ENCODE assay signal across 16 cellular contexts in the genomic region with DNA sequence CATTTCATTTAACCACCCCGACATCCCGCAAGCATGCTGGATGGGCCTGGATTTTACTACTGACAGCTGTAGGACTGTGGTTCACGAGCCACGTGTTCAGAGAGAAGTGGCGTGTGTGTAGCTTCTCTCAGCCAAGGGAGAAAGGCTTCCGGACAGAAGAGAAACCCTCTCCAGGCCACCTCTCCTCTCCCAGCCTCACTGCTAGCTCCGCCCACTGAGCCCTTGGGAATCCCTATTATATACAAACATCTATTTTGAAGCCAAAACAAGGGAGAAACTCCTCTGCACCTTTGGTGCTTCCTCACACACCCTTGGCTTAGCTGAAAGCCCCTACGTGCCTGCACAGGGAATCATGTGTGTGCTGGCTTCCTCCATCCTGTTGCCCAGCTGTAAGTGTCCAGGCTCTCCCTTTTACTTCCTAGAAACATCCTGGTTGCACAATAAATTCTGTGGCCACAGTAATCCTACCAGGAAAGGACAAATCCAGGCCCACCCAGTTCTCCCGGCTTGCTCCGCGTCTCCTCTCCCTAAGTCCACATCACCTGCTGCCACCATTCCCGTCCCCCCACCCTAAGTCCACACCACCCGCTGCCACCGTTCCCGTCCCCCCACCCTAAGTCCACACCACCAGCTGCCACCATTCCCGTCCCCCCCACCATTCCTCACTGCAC. TPM values are rescaled to one million over a fixed set of nuclear protein-coding genes. Genes with fewer than 3 reads are reported as not detected.
DNase-seq lines count a peak whose midpoint lies in the region; ATAC-seq and TF ChIP-seq lines count a peak whose summit lies in the region.
"Had no signal": no experiment of that assay in that cellular context is flagged by ENCODE, and none has a peak within 500 bp of the region (broad histone marks: within the 10 kb centered on the region; RNA-seq: fewer than 3 reads in every experiment).

No MANE protein-coding gene starts in this region.

- H2AFZ ChIP-seq in SK-N-SH (ENCODE audit: low read depth): no peak overlapping the region

- H3K9me3 ChIP-seq in RWPE2 (ENCODE audit: severe bottlenecking) (no peaks in the 10 kb centered on the region), right lobe of liver (no peaks in the 10 kb centered on the region), spleen (no peaks in the 10 kb centered on the region), SK-N-SH (no peaks in the 10 kb centered on the region)
- H3K9me3 ChIP-seq: adrenal gland, MG63 had no signal

- DNase-seq in RWPE2 (ENCODE audit: low spot score) (no peak), fibroblast of villous mesenchyme (ENCODE audit: low read depth) (peak; percentile 91), right lobe of liver (peak in 1 of 3 donors; percentile 38), spleen (peak; percentile 73), SK-N-SH (no peak), foreskin fibroblast (no peak), left colon (no peak)
- DNase-seq: activated CD4-positive, alpha-beta T cell treated with anti-CD3 and anti-CD28 coated beads for 1 hour; activated T-cell treated with anti-CD3 and anti-CD28 coated beads, Interleukin-2, amount 50 U/mL, for 24 hours; CD4-positive, CD25-positive, alpha-beta regulatory T cell; MG63; NCI-H1930; NCI-H774; T-helper 1 cell had no signal

- POLR2A ChIA-PET in SK-N-SH (lab: Yijun Ruan, JAX): no interaction called here

- H4K20me1 ChIP-seq in SK-N-SH (ENCODE audit: insufficient read depth): no peaks in the 10 kb centered on the region

- no peak for TF ChIP-seq POLR2A in right lobe of liver (IDR thresholded peaks at IDR 0.05)
- no peak for TF ChIP-seq POLR2A in spleen (IDR thresholded peaks at IDR 0.05)

- no peaks in the 10 kb centered on the region for H3K4me1 ChIP-seq in RWPE2 (ENCODE audit: insufficient read depth, poor library complexity, severe bottlenecking)
- peaks cover 0 to 45% (median 17%) of the 10 kb centered on the region in 4 donors for H3K4me1 ChIP-seq in right lobe of liver
- peaks cover 2 to 61% (median 27%) of the 10 kb centered on the region in 6 donors for H3K4me1 ChIP-seq in spleen
- H3K4me1 ChIP-seq in SK-N-SH (ENCODE audit: control insufficient read depth in 1 of 2, insufficient read depth in 2 of 2, low read depth in 1 of 2, low read length in 1 of 2): peaks cover 0 to 19% of the 10 kb centered on the region in 2 experiments; a peak in 1 of 4 replicates

- H3K79me2 ChIP-seq in SK-N-SH (ENCODE audit: insufficient read depth): no peaks in the 10 kb centered on the region

- TF ChIP-seq RAD21 in SK-N-SH (IDR thresholded peaks at IDR 0.05; ENCODE audit: low read length): no peak

- no peaks in the 10 kb centered on the region for H3K36me3 ChIP-seq in RWPE2 (ENCODE audit: low read depth)
- H3K36me3 ChIP-seq in right lobe of liver: no peaks in the 10 kb centered on the region
- H3K36me3 ChIP-seq in spleen: no peaks in the 10 kb centered on the region
- no peaks in the 10 kb centered on the region for H3K36me3 ChIP-seq in SK-N-SH (replicated peaks in 1 of 2; ENCODE audit: control insufficient read depth in 1 of 2, insufficient read depth in 2 of 2, low read length in 1 of 2)
- H3K36me3 ChIP-seq: adrenal gland had no signal

- ATAC-seq in RWPE2 (ENCODE audit: low read depth): 0 out of 3 replicates have a peak, but pooled peaks have one; percentile 24
- peak; percentile 28 to 54 (median 36) for ATAC-seq in right lobe of liver
- ATAC-seq in HG02870 (IDR thresholded peaks at IDR 0.05; ENCODE audit: unreplicated experiment): no peak
- no peak for ATAC-seq in left colon

- H3K9me2 ChIP-seq in SK-N-SH: no peaks in the 10 kb centered on the region

- CTCF ChIA-PET in SK-N-SH (lab: Yijun Ruan, JAX): interaction anchor here (1.5 kb wide), 1 partner anchor 10 kb away, joined by 4 read pairs; no protein-coding TSS in a partner anchor

- TF ChIP-seq CTCF in RWPE2 (IDR thresholded peaks at IDR 0.05; ENCODE audit: poor library complexity, severe bottlenecking) (no peak), fibroblast of villous mesenchyme (IDR thresholded peaks at IDR 0.05; ENCODE audit: insufficient read depth, low read depth, low read length) (no peak), right lobe of liver (IDR thresholded peaks at IDR 0.05) (no peak), spleen (IDR thresholded peaks at IDR 0.05 in 8 of 11, conservative IDR thresholded peaks at IDR 0.05 in 3 of 11) (no peak), SK-N-SH (IDR thresholded peaks at IDR 0.05) (no peak), foreskin fibroblast (IDR thresholded peaks at IDR 0.05; ENCODE audit: low read depth, low read length) (no peak)

- no peak for TF ChIP-seq EP300 in SK-N-SH (IDR thresholded peaks at IDR 0.05; ENCODE audit: borderline replicate concordance in 1 of 2, low read depth in 1 of 2, low read length in 1 of 2)

- no peaks in the 10 kb centered on the region for H3F3A ChIP-seq in SK-N-SH (replicated peaks; ENCODE audit: insufficient read depth)

- no peak overlapping the region for H3K4me2 ChIP-seq in SK-N-SH

- intact Hi-C loops in right lobe of liver (cut with DNase I): no loop called here
- intact Hi-C loops in spleen (cut with DNase I; ENCODE audit: low total_unique reads): no loop called here
- intact Hi-C loops in left colon (cut with DNase I, micrococcal nuclease): no loop called here

- H3K27me3 ChIP-seq in RWPE2 (ENCODE audit: insufficient read depth, poor library complexity, severe bottlenecking) (no peaks in the 10 kb centered on the region), right lobe of liver (no peaks in the 10 kb centered on the region), spleen (replicated peaks in 1 of 7) (no peaks in the 10 kb centered on the region), SK-N-SH (ENCODE audit: insufficient read depth) (no peaks in the 10 kb centered on the region)
- H3K27me3 ChIP-seq: adrenal gland, MG63 had no signal

- H3K4me3 ChIP-seq in RWPE2 (ENCODE audit: severe bottlenecking) (no peak overlapping the region), fibroblast of villous mesenchyme (ENCODE audit: low read depth, low read length) (no peak overlapping the region), right lobe of liver (no peak overlapping the region), spleen (peak overlapping the region in 1 of 8 donors; percentile 31), SK-N-SH (ENCODE audit: low read depth in 2 of 2, low read length in 1 of 2) (no peak overlapping the region), foreskin fibroblast (ENCODE audit: low read depth in 1 of 2, low read length in 2 of 2) (no peak overlapping the region)
- H3K4me3 ChIP-seq: adrenal gland, MG63 had no signal

- no peak overlapping the region for H3K27ac ChIP-seq in RWPE2 (ENCODE audit: poor library complexity, severe bottlenecking)
- H3K27ac ChIP-seq in right lobe of liver: peak overlapping the region in 2 of 3 donors; percentile 29 to 57
- peak overlapping the region; percentile 60 to 85 (median 80) for H3K27ac ChIP-seq in spleen
- no peak overlapping the region for H3K27ac ChIP-seq in SK-N-SH (ENCODE audit: low read depth in 2 of 2, low read length in 1 of 2)

- no peak overlapping the region for H3K9ac ChIP-seq in SK-N-SH

- 59% methylated on average over 13 of the region's 16 CpGs for WGBS in right lobe of liver (ENCODE audit: insufficient coverage, low coverage, low lambda C conversion rate, missing lambda C conversion rate)
- WGBS in spleen, 5 donors: 56 to 73% (median 63%) methylated on average over 16 of the region's 16 CpGs
- 65% methylated on average over 16 of the region's 16 CpGs for WGBS in SK-N-SH (ENCODE audit: low lambda C conversion rate)

TF ChIP-seq in SK-N-SH, 30 proteins besides CTCF, POLR2A, EP300 and RAD21 (continues in another document):
- no peak for TF ChIP-seq EZH2phosphoT487 (IDR thresholded peaks at IDR 0.05; ENCODE audit: borderline replicate concordance, low read depth)
- no peak for TF ChIP-seq JUND (IDR thresholded peaks at IDR 0.05)
- no peak for TF ChIP-seq NFIC (IDR thresholded peaks at IDR 0.05; ENCODE audit: borderline replicate concordance)
- TF ChIP-seq, protein P1, sequence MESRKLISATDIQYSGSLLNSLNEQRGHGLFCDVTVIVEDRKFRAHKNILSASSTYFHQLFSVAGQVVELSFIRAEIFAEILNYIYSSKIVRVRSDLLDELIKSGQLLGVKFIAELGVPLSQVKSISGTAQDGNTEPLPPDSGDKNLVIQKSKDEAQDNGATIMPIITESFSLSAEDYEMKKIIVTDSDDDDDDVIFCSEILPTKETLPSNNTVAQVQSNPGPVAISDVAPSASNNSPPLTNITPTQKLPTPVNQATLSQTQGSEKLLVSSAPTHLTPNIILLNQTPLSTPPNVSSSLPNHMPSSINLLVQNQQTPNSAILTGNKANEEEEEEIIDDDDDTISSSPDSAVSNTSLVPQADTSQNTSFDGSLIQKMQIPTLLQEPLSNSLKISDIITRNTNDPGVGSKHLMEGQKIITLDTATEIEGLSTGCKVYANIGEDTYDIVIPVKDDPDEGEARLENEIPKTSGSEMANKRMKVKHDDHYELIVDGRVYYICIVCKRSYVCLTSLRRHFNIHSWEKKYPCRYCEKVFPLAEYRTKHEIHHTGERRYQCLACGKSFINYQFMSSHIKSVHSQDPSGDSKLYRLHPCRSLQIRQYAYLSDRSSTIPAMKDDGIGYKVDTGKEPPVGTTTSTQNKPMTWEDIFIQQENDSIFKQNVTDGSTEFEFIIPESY (IDR thresholded peaks at IDR 0.05; ENCODE audit: borderline replicate concordance, low read depth): no peak
- no peak for TF ChIP-seq POLR2AphosphoS5 (IDR thresholded peaks at IDR 0.05; ENCODE audit: low read depth, low read length)
- TF ChIP-seq, protein P2, sequence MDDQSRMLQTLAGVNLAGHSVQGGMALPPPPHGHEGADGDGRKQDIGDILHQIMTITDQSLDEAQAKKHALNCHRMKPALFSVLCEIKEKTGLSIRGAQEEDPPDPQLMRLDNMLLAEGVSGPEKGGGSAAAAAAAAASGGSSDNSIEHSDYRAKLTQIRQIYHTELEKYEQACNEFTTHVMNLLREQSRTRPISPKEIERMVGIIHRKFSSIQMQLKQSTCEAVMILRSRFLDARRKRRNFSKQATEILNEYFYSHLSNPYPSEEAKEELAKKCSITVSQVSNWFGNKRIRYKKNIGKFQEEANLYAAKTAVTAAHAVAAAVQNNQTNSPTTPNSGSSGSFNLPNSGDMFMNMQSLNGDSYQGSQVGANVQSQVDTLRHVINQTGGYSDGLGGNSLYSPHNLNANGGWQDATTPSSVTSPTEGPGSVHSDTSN (IDR thresholded peaks at IDR 0.05): no peak
- TF ChIP-seq MXI1 (IDR thresholded peaks at IDR 0.05; ENCODE audit: low read depth, low read length): no peak

RNA-seq across cellular contexts. Expression of a gene that starts 30.5 kb away (rescaled TPM):
- total RNA-seq in fibroblast of villous mesenchyme (7.7 and 10.4 TPM in 2 replicates), right lobe of liver (100 to 1,000 TPM; 165 to 218 (median 207) TPM), spleen (100 to 1,000 TPM; 167 to 403 (median 304) TPM), left colon (10 to 100 TPM; 36.4 to 66.2 TPM)
- polyA plus RNA-seq in spleen (10 to 100 TPM in 2 of 3 donors, 1 to 10 TPM in 1; 10.0 to 39.8 (median 21.7) TPM), SK-N-SH (2012; rRNA removed) (0.03 and 0.10 TPM in 2 replicates)
- polyA plus RNA-seq in SK-N-SH (2012; cell fraction: cytosol; rRNA removed): 0.05 and 0.45 TPM in 2 replicates
- 0.23 and 0.32 TPM in 2 replicates for polyA plus RNA-seq in SK-N-SH (2012; cell fraction: nucleus; rRNA removed)

Comparison
In these comparisons a context has a peak if more than half of its experiments do, and no peak if none do; other contexts are left out.
1. ATAC-seq: peak in RWPE2 (single experiment) and right lobe of liver (4 of 4); none in HG02870 (single experiment) and left colon (single experiment).
2. DNase-seq: peak in fibroblast of villous mesenchyme (single experiment) and spleen (single experiment); none in RWPE2 (single experiment), SK-N-SH (single experiment), foreskin fibroblast (0 of 2) and left colon (0 of 2).
3. H3K27ac ChIP-seq: peak in right lobe of liver (2 of 3) and spleen (8 of 8); none in RWPE2 (single experiment) and SK-N-SH (0 of 2).